13 cellular contexts compared by ENCODE assay signal in genomic region chr16:354286-354881, GRCh38. TPM values are rescaled to one million over a fixed set of nuclear protein-coding genes. Genes with fewer than 3 reads are reported as not detected.
DNase-seq lines count a peak whose midpoint lies in the region; ATAC-seq, FAIRE-seq and TF ChIP-seq lines count a peak whose summit lies in the region.
"Had no signal": no experiment of that assay in that cellular context is flagged by ENCODE, and none has a peak within 500 bp of the region (broad histone marks: within the 10 kb centered on the region; RNA-seq: fewer than 3 reads in every experiment).

No MANE protein-coding gene starts in this region.

- H3K9ac ChIP-seq in H1 (replicated peaks in 1 of 4; ENCODE audit: extremely low read depth in 1 of 4, low read depth in 3 of 4, low read length in 3 of 4) (no peak overlapping the region), neural progenitor cell (no peak overlapping the region)

- H3K9me3 Mint-ChIP-seq in CD8-positive, alpha-beta memory T cell: no peaks in the 10 kb centered on the region
- H3K9me3 Mint-ChIP-seq in neural progenitor cell: no peaks in the 10 kb centered on the region
- H3K9me3 Mint-ChIP-seq: dendritic cell treated with granulocyte-macrophage colony-stimulating factor and Interleukin-4, amounts not matched to agents 40 ng/mL and 50 ng/mL, for 4 days had no signal

- H3K27me3 ChIP-seq in CD8-positive, alpha-beta memory T cell (ENCODE audit: insufficient read depth, low read length, poor library complexity, severe bottlenecking): no peaks in the 10 kb centered on the region
- H3K27me3 ChIP-seq in H1 (replicated peaks in 1 of 4; ENCODE audit: control insufficient read depth in 3 of 4, extremely low read depth in 1 of 4, insufficient read depth in 3 of 4, low read length in 3 of 4): no peaks in the 10 kb centered on the region
- no peaks in the 10 kb centered on the region for H3K27me3 ChIP-seq in neural progenitor cell

- H3K14ac ChIP-seq in H1 (ENCODE audit: insufficient read length): no peak overlapping the region

- H2BK12ac ChIP-seq in H1 (ENCODE audit: low read depth, low read length): peak overlapping the region; percentile 60; the same call in 1 of the 2 replicates

- H3K4me3 ChIP-seq in CD8-positive, alpha-beta memory T cell (ENCODE audit: low read length): peak overlapping the region; percentile 36
- H3K4me3 ChIP-seq in H1 (ENCODE audit: extremely low read depth in 1 of 4, insufficient read depth in 2 of 4, low read depth in 3 of 4, low read length in 4 of 4): no peak overlapping the region
- no peak overlapping the region for H3K4me3 ChIP-seq in neural progenitor cell
- H3K4me3 ChIP-seq: mucosa of descending colon had no signal

- ATAC-seq in HG03432 (IDR thresholded peaks at IDR 0.05; ENCODE audit: unreplicated experiment): no peak
- ATAC-seq: mucosa of descending colon had no signal

- H3K18ac ChIP-seq in H1 (ENCODE audit: extremely low read depth, low read length): no peak overlapping the region

- TF ChIP-seq EP300 in H1 (IDR thresholded peaks at IDR 0.05; ENCODE audit: borderline replicate concordance in 1 of 2, low read depth in 2 of 2, low read length in 2 of 2): no peak

- 88% methylated on average over 12 of the region's 12 CpGs; no CpG with 5 or more reads in 1 of the 2 experiments for WGBS in H1 (ENCODE audit: extremely low coverage in 1 of 2, insufficient coverage in 1 of 2, insufficient read length in 1 of 2, insufficient replicate concordance in 2 of 2, low coverage in 1 of 2, low lambda C conversion rate in 2 of 2, missing lambda C conversion rate in 1 of 2), 2 experiments

- H3K23me2 ChIP-seq in H1 (ENCODE audit: low read depth, low read length): peaks cover 7% of the 10 kb centered on the region; the same call in 1 of the 2 replicates

- no peak overlapping the region for H4K91ac ChIP-seq in H1 (replicated peaks; ENCODE audit: insufficient read length, low read length)

- no peak for FAIRE-seq in H1 (lab: Jason Lieb, UNC)

- peak overlapping the region; percentile 79 to 90 (median 87) for H3K4me3 Mint-ChIP-seq in CD8-positive, alpha-beta memory T cell
- H3K4me3 Mint-ChIP-seq in neural progenitor cell: peak overlapping the region; percentile 72
- H3K4me3 Mint-ChIP-seq: dendritic cell treated with granulocyte-macrophage colony-stimulating factor and Interleukin-4, amounts not matched to agents 40 ng/mL and 50 ng/mL, for 4 days had no signal

- H2BK120ac ChIP-seq in H1 (replicated peaks; ENCODE audit: low read depth, low read length): no peak overlapping the region

- peak in 2 of 5 donors; percentile 28 to 47 for DNase-seq in CD8-positive, alpha-beta memory T cell
- peak; percentile 69 for DNase-seq in RWPE1 (ENCODE audit: low spot score)
- DNase-seq in H1 (ENCODE audit: low read depth in 1 of 2, low spot score in 2 of 2): no peak
- no peak for DNase-seq in neural progenitor cell (ENCODE audit: low spot score)
- no peak for DNase-seq in superior temporal gyrus (ENCODE audit: extremely low spot score)
- DNase-seq in C1 segment of cervical spinal cord (lab: John Stamatoyannopoulos, UW): no peak
- DNase-seq in germinal center (ENCODE audit: low spot score): no peak
- DNase-seq: HCEC 1CT, MV-4-11, NCI-H345 had no signal

- H3K36me3 Mint-ChIP-seq in CD8-positive, alpha-beta memory T cell: peaks cover 0 to 12% (median 2%) of the 10 kb centered on the region in 3 donors
- peaks cover 6% of the 10 kb centered on the region for H3K36me3 Mint-ChIP-seq in neural progenitor cell

- H3K23ac ChIP-seq in H1 (ENCODE audit: insufficient read length): no peak overlapping the region

- H3K27ac Mint-ChIP-seq in CD8-positive, alpha-beta memory T cell: peak overlapping the region; percentile 87 to 94 (median 93)
- peak overlapping the region; percentile 14 for H3K27ac Mint-ChIP-seq in neural progenitor cell

- H2AFZ ChIP-seq in H1 (ENCODE audit: low read length) (no peak overlapping the region), neural progenitor cell (replicated peaks) (no peak overlapping the region)

- no peak overlapping the region for H2BK15ac ChIP-seq in H1 (ENCODE audit: low read length)

- peaks cover 6% of the 10 kb centered on the region for H3K79me1 ChIP-seq in H1 (ENCODE audit: low read depth, low read length)

- no peak overlapping the region for H3K56ac ChIP-seq in H1 (replicated peaks; ENCODE audit: insufficient read length, low read depth, low read length)

- H4K5ac ChIP-seq in H1 (ENCODE audit: insufficient read length, low read depth, low read length): no peak overlapping the region

- H4K20me1 ChIP-seq in H1 (replicated peaks in 1 of 2; ENCODE audit: control insufficient read depth in 1 of 2, insufficient read depth in 2 of 2, low read length in 2 of 2) (peaks cover 1 to 11% of the 10 kb centered on the region in 2 experiments), neural progenitor cell (ENCODE audit: low read depth) (peaks cover 23% of the 10 kb centered on the region)

- peaks cover 33 to 55% (median 46%) of the 10 kb centered on the region in 3 donors for H3K4me1 Mint-ChIP-seq in CD8-positive, alpha-beta memory T cell
- H3K4me1 Mint-ChIP-seq in neural progenitor cell: peaks cover 14% of the 10 kb centered on the region

- H3K4ac ChIP-seq in H1 (replicated peaks; ENCODE audit: insufficient read length, low read depth, low read length): no peak overlapping the region

- POLR2A ChIA-PET in CD8-positive, alpha-beta memory T cell (lab: Charles Lee): interaction anchor here (0.7 to 1.2 kb wide), 4 partner anchors 15 to 119 kb away, joined by 3 to 4 read pairs (median 3); partner anchors contain the start of gene MRPL28
- POLR2A ChIA-PET in RWPE1 (lab: Yijun Ruan, JAX; ENCODE audit: low non-redundant PET) (interaction anchor here (0.5 kb wide), 2 partner anchors 89 to 238 kb away, joined by 3 read pairs; no protein-coding TSS in a partner anchor), H1 (lab: Charles Lee; ENCODE audit: partially characterized antibody) (interaction anchor here (0.5 to 1.6 kb wide), 2 partner anchors 9 to 115 kb away, joined by 4 to 6 read pairs; no protein-coding TSS in a partner anchor)

- peaks cover 5 to 24% of the 10 kb centered on the region in 2 experiments; a peak in 3 of 4 replicates for H3K79me2 ChIP-seq in H1 (ENCODE audit: control insufficient read depth in 1 of 2, insufficient read depth in 2 of 2, low read length in 2 of 2)
- peaks cover 27% of the 10 kb centered on the region for H3K79me2 ChIP-seq in neural progenitor cell (ENCODE audit: low read depth)

- H2AK5ac ChIP-seq in H1 (ENCODE audit: low read depth, low read length): 0 out of 2 replicates have a peak overlapping the region, but pooled peaks have one; percentile 39

- CTCF ChIA-PET in CD8-positive, alpha-beta memory T cell (lab: Charles Lee): interaction anchor here (0.9 to 1.7 kb wide), 4 partner anchors 13 to 289 kb away, joined by 3 to 4 read pairs (median 3); no protein-coding TSS in a partner anchor
- CTCF ChIA-PET in RWPE1 (lab: Yijun Ruan, JAX): interaction anchor here (0.7 to 2.0 kb wide), 2 partner anchors 7 to 189 kb away, joined by 3 to 4 read pairs; no protein-coding TSS in a partner anchor
- CTCF ChIA-PET in H1 (lab: Charles Lee; ENCODE audit: partially characterized antibody): interaction anchor here (0.6 to 1.8 kb wide), 3 partner anchors 34 to 173 kb away, joined by 3 to 5 read pairs (median 3); no protein-coding TSS in a partner anchor

- H3K36me3 ChIP-seq in CD8-positive, alpha-beta memory T cell (ENCODE audit: insufficient read depth, low read length): no peaks in the 10 kb centered on the region
- H3K36me3 ChIP-seq in H1 (ENCODE audit: control insufficient read depth in 2 of 4, insufficient read depth in 4 of 4, low read length in 3 of 4): 0 out of 8 replicates have a peak, but pooled peaks cover 0 to 3% (median 0%) of the 10 kb centered on the region in 4 experiments
- no peaks in the 10 kb centered on the region for H3K36me3 ChIP-seq in neural progenitor cell

- H3K27me3 Mint-ChIP-seq in CD8-positive, alpha-beta memory T cell: no peaks in the 10 kb centered on the region
- H3K27me3 Mint-ChIP-seq in neural progenitor cell (ENCODE audit: insufficient read depth, low read depth): peaks cover 3% of the 10 kb centered on the region
- H3K27me3 Mint-ChIP-seq: dendritic cell treated with granulocyte-macrophage colony-stimulating factor and Interleukin-4, amounts not matched to agents 40 ng/mL and 50 ng/mL, for 4 days had no signal

- H3K9me3 ChIP-seq in CD8-positive, alpha-beta memory T cell (ENCODE audit: low read length): no peaks in the 10 kb centered on the region
- H3K9me3 ChIP-seq in H1 (ENCODE audit: insufficient read depth in 2 of 2, low read depth in 1 of 2, low read length in 1 of 2) (no peaks in the 10 kb centered on the region), neural progenitor cell (ENCODE audit: low read depth) (no peaks in the 10 kb centered on the region)
- H3K9me3 ChIP-seq: mucosa of descending colon had no signal

- H3K4me2 ChIP-seq in H1 (ENCODE audit: insufficient read depth in 1 of 2, low read depth in 2 of 2, low read length in 2 of 2) (no peak overlapping the region), neural progenitor cell (no peak overlapping the region)

- H3K27ac ChIP-seq in CD8-positive, alpha-beta memory T cell (ENCODE audit: low read depth, low read length): peak overlapping the region; percentile 54
- peak overlapping the region; percentile 94 for H3K27ac ChIP-seq in RWPE1
- no peak overlapping the region for H3K27ac ChIP-seq in H1 (ENCODE audit: low read depth, low read length)
- H3K27ac ChIP-seq in neural progenitor cell: no peak overlapping the region

- TF ChIP-seq CTCF in RWPE1 (conservative IDR thresholded peaks at IDR 0.05; ENCODE audit: low read depth): no peak
- no peak for TF ChIP-seq CTCF in H1 (IDR thresholded peaks at IDR 0.05; ENCODE audit: control extremely low read depth in 1 of 3, insufficient read depth in 1 of 3, low read depth in 1 of 3, low read length in 3 of 3)
- no peak for TF ChIP-seq CTCF in neural progenitor cell (IDR thresholded peaks at IDR 0.05)

- no peak overlapping the region for H4K8ac ChIP-seq in H1 (ENCODE audit: extremely low read depth, insufficient read depth, low read length)

- no peak overlapping the region for H2BK20ac ChIP-seq in H1 (ENCODE audit: low read length)

- TF ChIP-seq POLR2A in H1 (IDR thresholded peaks at IDR 0.05; ENCODE audit: control extremely low read depth in 1 of 2, low read depth in 2 of 2, low read length in 2 of 2): no peak

- H2BK5ac ChIP-seq in H1 (ENCODE audit: low read depth, low read length): no peak overlapping the region

- H3F3A ChIP-seq in neural progenitor cell (ENCODE audit: low read depth): no peaks in the 10 kb centered on the region

- TF ChIP-seq RAD21 in H1 (IDR thresholded peaks at IDR 0.05 in 1 of 2, conservative IDR thresholded peaks at IDR 0.05 in 1 of 2; ENCODE audit: low read depth in 2 of 2, low read length in 2 of 2): no peak

- peaks cover 57% of the 10 kb centered on the region for H3K4me1 ChIP-seq in CD8-positive, alpha-beta memory T cell (ENCODE audit: insufficient read depth, low read length)
- H3K4me1 ChIP-seq in H1 (replicated peaks in 1 of 4; ENCODE audit: control insufficient read depth in 3 of 4, insufficient read depth in 4 of 4, low read length in 3 of 4) (peaks cover 0 to 4% (median 2%) of the 10 kb centered on the region in 4 experiments; a peak in 3 of 7 replicates), neural progenitor cell (peaks cover 3% of the 10 kb centered on the region)

RNA-seq across cellular contexts. Expression of gene AXIN1, which starts 1.9 kb away (rescaled TPM):
- 10 to 100 TPM; 24.7 to 26.3 TPM for total RNA-seq in CD8-positive, alpha-beta memory T cell
- 6.9 TPM for polyA plus RNA-seq in CD8-positive, alpha-beta memory T cell
- 41.9 and 43.2 TPM in 2 replicates for total RNA-seq in H1 (2021; fragmentation: NEBNext Ultra II Directional; extraction: Animal tissue kit (Norgen Biotek cat#: 25700))
- polyA plus RNA-seq in H1 (2011; rRNA removed): 12.5 and 26.7 TPM in 2 replicates
- 29.7 TPM for polyA plus RNA-seq in H1 (2011; cell fraction: cytosol; rRNA removed)
- 30.5 TPM for polyA plus RNA-seq in H1 (2011; cell fraction: nucleus; rRNA removed)
- 21.0 to 35.0 TPM (median 34.0 TPM) in 4 replicates for polyA plus RNA-seq in H1 (2012, experiment 1 of 2)
- 23.6 TPM for polyA plus RNA-seq in H1 (2012, experiment 2 of 2)
- 20.5 TPM for polyA plus RNA-seq in H1 (2013, experiment 1 of 2)
- polyA plus RNA-seq in H1 (2013, experiment 2 of 2): 21.4 TPM
- 7.3 and 10.3 TPM in 2 replicates for polyA minus RNA-seq in H1 (2011; rRNA and poly(A)+ RNA removed)
- 28.0 TPM for polyA minus RNA-seq in H1 (2011; cell fraction: cytosol; rRNA and poly(A)+ RNA removed)
- 12.3 TPM for polyA minus RNA-seq in H1 (2011; cell fraction: nucleus; rRNA and poly(A)+ RNA removed)
- total RNA-seq in neural progenitor cell (ENCODE audit: low replicate concordance): 19.6 and 35.4 TPM in 2 replicates

RNA-seq across cellular contexts. Expression of gene MRPL28, which starts 16.0 kb away (rescaled TPM):
- total RNA-seq in CD8-positive, alpha-beta memory T cell: 10 to 100 TPM; 90.2 to 98.0 TPM
- polyA plus RNA-seq in CD8-positive, alpha-beta memory T cell: 67.8 TPM
- 88.9 and 95.7 TPM in 2 replicates for total RNA-seq in H1 (2021; fragmentation: NEBNext Ultra II Directional; extraction: Animal tissue kit (Norgen Biotek cat#: 25700))
- 188 and 257 TPM in 2 replicates for polyA plus RNA-seq in H1 (2011; rRNA removed)
- polyA plus RNA-seq in H1 (2011; cell fraction: cytosol; rRNA removed): 238 TPM
- polyA plus RNA-seq in H1 (2011; cell fraction: nucleus; rRNA removed): 174 TPM
- polyA plus RNA-seq in H1 (2012, experiment 1 of 2): 80.1 to 165 TPM (median 138 TPM) in 4 replicates
- 134 TPM for polyA plus RNA-seq in H1 (2012, experiment 2 of 2)
- polyA plus RNA-seq in H1 (2013, experiment 1 of 2): 74.5 TPM
- 74.2 TPM for polyA plus RNA-seq in H1 (2013, experiment 2 of 2)
- 52.8 and 69.8 TPM in 2 replicates for polyA minus RNA-seq in H1 (2011; rRNA and poly(A)+ RNA removed)
- polyA minus RNA-seq in H1 (2011; cell fraction: cytosol; rRNA and poly(A)+ RNA removed): 45.9 TPM
- polyA minus RNA-seq in H1 (2011; cell fraction: nucleus; rRNA and poly(A)+ RNA removed): 37.7 TPM
- 82.2 and 138 TPM in 2 replicates for total RNA-seq in neural progenitor cell (ENCODE audit: low replicate concordance)

RNA-seq across cellular contexts. Expression of gene PGAP6, which starts 27.4 kb away (rescaled TPM):
- total RNA-seq in CD8-positive, alpha-beta memory T cell: 10 to 100 TPM; 36.1 to 36.2 TPM
- polyA plus RNA-seq in CD8-positive, alpha-beta memory T cell: 23.1 TPM
- 86.8 and 92.9 TPM in 2 replicates for total RNA-seq in H1 (2021; fragmentation: NEBNext Ultra II Directional; extraction: Animal tissue kit (Norgen Biotek cat#: 25700))
- polyA plus RNA-seq in H1 (2011; rRNA removed): 364 and 441 TPM in 2 replicates
- polyA plus RNA-seq in H1 (2011; cell fraction: cytosol; rRNA removed): 227 TPM
- polyA plus RNA-seq in H1 (2011; cell fraction: nucleus; rRNA removed): 362 TPM
- polyA plus RNA-seq in H1 (2012, experiment 1 of 2): 72.3 to 126 TPM (median 121 TPM) in 4 replicates
- polyA plus RNA-seq in H1 (2012, experiment 2 of 2): 70.7 TPM
- 90.3 TPM for polyA plus RNA-seq in H1 (2013, experiment 1 of 2)
- 94.9 TPM for polyA plus RNA-seq in H1 (2013, experiment 2 of 2)
- polyA minus RNA-seq in H1 (2011; rRNA and poly(A)+ RNA removed): 167 and 180 TPM in 2 replicates
- polyA minus RNA-seq in H1 (2011; cell fraction: cytosol; rRNA and poly(A)+ RNA removed): 106 TPM
- 104 TPM for polyA minus RNA-seq in H1 (2011; cell fraction: nucleus; rRNA and poly(A)+ RNA removed)
- total RNA-seq in neural progenitor cell (ENCODE audit: low replicate concordance): 16.7 and 49.5 TPM in 2 replicates

RNA-seq across cellular contexts. Expression of gene NME4, which starts 42.6 kb away (rescaled TPM):
- total RNA-seq in CD8-positive, alpha-beta memory T cell: 10 to 100 TPM; 14.1 to 15.4 TPM
- polyA plus RNA-seq in CD8-positive, alpha-beta memory T cell: 49.9 TPM
- 408 and 418 TPM in 2 replicates for total RNA-seq in H1 (2021; fragmentation: NEBNext Ultra II Directional; extraction: Animal tissue kit (Norgen Biotek cat#: 25700))
- polyA plus RNA-seq in H1 (2011; rRNA removed): 863 and 1,107 TPM in 2 replicates
- 668 TPM for polyA plus RNA-seq in H1 (2011; cell fraction: cytosol; rRNA removed)
- polyA plus RNA-seq in H1 (2011; cell fraction: nucleus; rRNA removed): 729 TPM
- 330 to 521 TPM (median 486 TPM) in 4 replicates for polyA plus RNA-seq in H1 (2012, experiment 1 of 2)
- 430 TPM for polyA plus RNA-seq in H1 (2012, experiment 2 of 2)
- 339 TPM for polyA plus RNA-seq in H1 (2013, experiment 1 of 2)
- polyA plus RNA-seq in H1 (2013, experiment 2 of 2): 335 TPM
- 89.1 and 100 TPM in 2 replicates for polyA minus RNA-seq in H1 (2011; rRNA and poly(A)+ RNA removed)
- polyA minus RNA-seq in H1 (2011; cell fraction: cytosol; rRNA and poly(A)+ RNA removed): 116 TPM
- 153 TPM for polyA minus RNA-seq in H1 (2011; cell fraction: nucleus; rRNA and poly(A)+ RNA removed)
- 93.3 and 236 TPM in 2 replicates for total RNA-seq in neural progenitor cell (ENCODE audit: low replicate concordance)

RNA-seq across cellular contexts. Expression of gene DECR2, which starts 47.3 kb away (rescaled TPM):
- 1 to 10 TPM; 6.8 to 7.9 TPM for total RNA-seq in CD8-positive, alpha-beta memory T cell
- 3.9 TPM for polyA plus RNA-seq in CD8-positive, alpha-beta memory T cell
- total RNA-seq in H1 (2021; fragmentation: NEBNext Ultra II Directional; extraction: Animal tissue kit (Norgen Biotek cat#: 25700)): 28.2 and 30.6 TPM in 2 replicates
- 39.9 and 58.5 TPM in 2 replicates for polyA plus RNA-seq in H1 (2011; rRNA removed)
- 43.2 TPM for polyA plus RNA-seq in H1 (2011; cell fraction: cytosol; rRNA removed)
- 104 TPM for polyA plus RNA-seq in H1 (2011; cell fraction: nucleus; rRNA removed)
- polyA plus RNA-seq in H1 (2012, experiment 1 of 2): 23.8 to 34.0 TPM (median 28.4 TPM) in 4 replicates
- 22.3 TPM for polyA plus RNA-seq in H1 (2012, experiment 2 of 2)
- polyA plus RNA-seq in H1 (2013, experiment 1 of 2): 23.1 TPM
- 20.7 TPM for polyA plus RNA-seq in H1 (2013, experiment 2 of 2)
- 6.4 and 7.8 TPM in 2 replicates for polyA minus RNA-seq in H1 (2011; rRNA and poly(A)+ RNA removed)
- polyA minus RNA-seq in H1 (2011; cell fraction: cytosol; rRNA and poly(A)+ RNA removed): 17.0 TPM
- polyA minus RNA-seq in H1 (2011; cell fraction: nucleus; rRNA and poly(A)+ RNA removed): 17.9 TPM
- total RNA-seq in neural progenitor cell (ENCODE audit: low replicate concordance): 7.1 and 24.3 TPM in 2 replicates

Comparison
In these comparisons a context has a peak if more than half of its experiments do, and no peak if none do; other contexts are left out.
1. H3K27ac ChIP-seq: peak in CD8-positive, alpha-beta memory T cell (single experiment) and RWPE1 (single experiment); none in H1 (single experiment) and neural progenitor cell (single experiment).